ENCODE assay signal across 20 cellular contexts in the genomic region with DNA sequence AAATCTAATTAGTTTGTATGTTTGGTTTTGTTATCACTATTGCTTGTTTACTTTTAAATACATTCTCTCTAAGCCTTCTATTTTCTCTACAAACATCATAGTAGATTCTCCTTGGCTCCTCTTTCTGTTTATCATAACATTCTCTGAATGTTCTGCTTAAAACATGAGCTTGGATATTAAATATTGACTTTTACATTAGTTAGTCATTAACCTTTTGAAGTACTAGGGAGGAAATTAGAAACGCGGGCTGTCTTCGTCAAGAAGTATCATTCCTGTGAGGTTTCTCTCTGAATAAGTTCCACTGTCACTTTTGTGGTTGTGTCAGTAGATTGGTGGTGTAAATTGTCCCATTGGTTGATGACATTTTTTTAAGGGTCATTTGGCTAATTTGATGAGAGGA.
"Had no signal": no experiment of that assay in that cellular context is flagged by ENCODE, and none has a peak within 500 bp of the region (broad histone marks: within the 10 kb centered on the region; RNA-seq: fewer than 3 reads in every experiment).

No MANE protein-coding gene starts in this region.

- H3K36me3 ChIP-seq: ascending aorta, breast epithelium, neutrophil, tibial nerve, uterus had no signal

- DNase-seq: activated CD4-positive, alpha-beta T cell treated with anti-CD3 and anti-CD28 coated beads, Interleukin-2, amount 50 U/mL, for 4 hours; activated naive CD4-positive, alpha-beta T cell treated with anti-CD3 and anti-CD28 coated beads for 36 hours; activated T-cell treated with anti-CD3 and anti-CD28 coated beads for 4 hours; cerebellar nuclear complex; effector memory CD4-positive, alpha-beta T cell; foreskin melanocyte; head of caudate nucleus; immature natural killer cell; naive B cell; retina; T-helper 9 cell; uterus had no signal

- ATAC-seq: activated CD4-positive, CD25-positive, alpha-beta regulatory T cell treated with anti-CD3 and anti-CD28 coated beads, Interleukin-2, amount 50 U/mL, for 24 hours; stimulated activated memory B cell treated with anti-CD40 and anti-IgM and Interleukin-4, amounts not matched to agents 10 μg/mL and 1 μg/mL and 100 μg/mL, for 72 hours had no signal

- H3K4me3 ChIP-seq: ascending aorta, breast epithelium, lung, tibial nerve, uterus had no signal

- H3K27me3 ChIP-seq: ascending aorta, breast epithelium, neutrophil, tibial nerve, uterus had no signal

- H3K27ac ChIP-seq: ascending aorta, breast epithelium, epithelial cell of prostate, neutrophil, tibial nerve, uterus had no signal

- H3K9me3 ChIP-seq: ascending aorta, breast epithelium, neutrophil, tibial nerve, uterus had no signal

- H3K4me1 ChIP-seq: ascending aorta, breast epithelium, tibial nerve, uterus had no signal
